Comparison of ENCODE assay signal across 8 cellular contexts in genomic region chr16:20763461-20764232, GRCh38.
DNase-seq lines count a peak whose midpoint lies in the region; ATAC-seq and TF ChIP-seq lines count a peak whose summit lies in the region.

TSS of gene ACSM3 (plus strand) at chr16:20764014. CDS start at chr16:20770035, 6,021 bp downstream.

- H3K4me3 ChIP-seq in brain microvascular endothelial cell (ENCODE audit: low read depth, low read length), result peak within 1 kb of the TSS; percentile 50

- DNase-seq in DMS 273 (lab: John Stamatoyannopoulos, UW; ENCODE audit: unreplicated experiment), result peak; percentile 71
- peak; percentile 7 for DNase-seq in HS-27A (ENCODE audit: low read depth)
- DNase-seq in T-helper 22 cell (ENCODE audit: low read depth), result peak; percentile 47
- DNase-seq in brain microvascular endothelial cell, result peak; percentile 53
- DNase-seq in iPS-NIHi11 (ENCODE audit: low spot score), result peak; percentile 80
- DNase-seq in stimulated activated CD4-positive, alpha-beta T cell treated with anti-CD3 and anti-CD28 coated beads, Interleukin-1b, Interleukin-23, amount 100 ng/mL, for 1 hour (ENCODE audit: low read depth in 2 of 2), result peak; percentile 14 to 19
- no peak for DNase-seq in retina

- peak; percentile 98 for ATAC-seq in GM21381 (IDR thresholded peaks at IDR 0.05; ENCODE audit: unreplicated experiment)

- H3K27ac ChIP-seq in brain microvascular endothelial cell, result no peak within 1 kb of the TSS

- H3K27me3 ChIP-seq in brain microvascular endothelial cell (replicated peaks), result no peaks in the 10 kb centered on the region

- in situ Hi-C loops in brain microvascular endothelial cell (cut with HindIII; ENCODE audit: low pct_ligation_motif_present, low sequenced_read_pairs), result no loop called here

- H3K36me3 ChIP-seq in brain microvascular endothelial cell (replicated peaks), result no peaks in the 10 kb centered on the region

- TF ChIP-seq CTCF in brain microvascular endothelial cell (IDR thresholded peaks at IDR 0.05; ENCODE audit: low read depth, low read length, missing control alignments), result no peak
